ENCODE assay signal across 1 cellular context in the genomic region with DNA sequence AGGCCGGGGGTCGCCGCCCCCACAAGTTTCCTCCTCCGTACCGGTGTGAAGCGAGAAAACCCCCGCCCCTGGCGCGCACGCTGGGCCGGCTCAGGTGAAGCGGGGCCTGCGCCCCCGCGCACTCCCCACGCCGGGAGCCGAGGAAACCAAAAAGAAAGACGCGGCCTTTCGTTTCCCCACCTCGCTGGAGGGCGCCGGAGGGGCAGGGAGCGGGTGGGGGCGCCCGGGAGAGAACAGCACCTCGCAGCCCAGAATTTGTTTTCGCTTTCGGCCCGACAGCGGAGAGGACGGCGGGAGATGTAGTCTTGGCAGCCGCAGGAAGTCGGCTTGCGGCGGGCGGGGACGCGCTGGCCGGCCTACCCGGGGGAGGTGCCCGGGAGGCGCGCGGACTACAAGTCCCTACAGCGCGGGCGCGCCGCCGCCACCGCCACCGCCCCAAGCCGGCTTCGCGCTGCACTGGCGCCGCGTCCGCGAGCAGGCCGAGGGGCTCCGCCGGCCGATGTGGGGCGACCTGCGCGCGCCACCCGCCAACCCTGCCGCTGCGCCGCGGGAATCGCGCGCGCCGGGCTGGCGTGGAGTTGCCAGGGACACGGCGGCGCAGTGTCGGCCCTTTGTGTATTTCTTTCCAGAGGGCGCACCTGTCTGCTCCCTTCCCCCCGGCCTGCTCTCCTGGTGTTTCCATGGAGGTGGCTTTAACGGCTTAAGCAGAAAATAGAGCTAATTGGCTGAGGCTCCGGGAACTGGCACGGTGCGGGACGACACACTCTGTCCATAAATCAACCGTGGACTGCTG.
A peak's percentile ranks its signal among the peaks of the same experiment; 100 is the strongest.
TF ChIP-seq lines count a peak whose summit lies in the region.

A gene with protein sequence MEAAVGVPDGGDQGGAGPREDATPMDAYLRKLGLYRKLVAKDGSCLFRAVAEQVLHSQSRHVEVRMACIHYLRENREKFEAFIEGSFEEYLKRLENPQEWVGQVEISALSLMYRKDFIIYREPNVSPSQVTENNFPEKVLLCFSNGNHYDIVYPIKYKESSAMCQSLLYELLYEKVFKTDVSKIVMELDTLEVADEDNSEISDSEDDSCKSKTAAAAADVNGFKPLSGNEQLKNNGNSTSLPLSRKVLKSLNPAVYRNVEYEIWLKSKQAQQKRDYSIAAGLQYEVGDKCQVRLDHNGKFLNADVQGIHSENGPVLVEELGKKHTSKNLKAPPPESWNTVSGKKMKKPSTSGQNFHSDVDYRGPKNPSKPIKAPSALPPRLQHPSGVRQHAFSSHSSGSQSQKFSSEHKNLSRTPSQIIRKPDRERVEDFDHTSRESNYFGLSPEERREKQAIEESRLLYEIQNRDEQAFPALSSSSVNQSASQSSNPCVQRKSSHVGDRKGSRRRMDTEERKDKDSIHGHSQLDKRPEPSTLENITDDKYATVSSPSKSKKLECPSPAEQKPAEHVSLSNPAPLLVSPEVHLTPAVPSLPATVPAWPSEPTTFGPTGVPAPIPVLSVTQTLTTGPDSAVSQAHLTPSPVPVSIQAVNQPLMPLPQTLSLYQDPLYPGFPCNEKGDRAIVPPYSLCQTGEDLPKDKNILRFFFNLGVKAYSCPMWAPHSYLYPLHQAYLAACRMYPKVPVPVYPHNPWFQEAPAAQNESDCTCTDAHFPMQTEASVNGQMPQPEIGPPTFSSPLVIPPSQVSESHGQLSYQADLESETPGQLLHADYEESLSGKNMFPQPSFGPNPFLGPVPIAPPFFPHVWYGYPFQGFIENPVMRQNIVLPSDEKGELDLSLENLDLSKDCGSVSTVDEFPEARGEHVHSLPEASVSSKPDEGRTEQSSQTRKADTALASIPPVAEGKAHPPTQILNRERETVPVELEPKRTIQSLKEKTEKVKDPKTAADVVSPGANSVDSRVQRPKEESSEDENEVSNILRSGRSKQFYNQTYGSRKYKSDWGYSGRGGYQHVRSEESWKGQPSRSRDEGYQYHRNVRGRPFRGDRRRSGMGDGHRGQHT (minus strand): TSS at position 292 of the 793 bp plus-strand sequence. CDS start 616 bp downstream, outside the sequence.

TF ChIP-seq in K562, 482 proteins besides CTCF, POLR2A, EP300 and RAD21 (continued from another document and continues in another):
- TF ChIP-seq ZNF75A (CRISPR knock-in tag; IDR thresholded peaks at IDR 0.05): no peak
- peak; percentile 45; the same call in 1 of the 2 replicates for TF ChIP-seq ZNF175 (CRISPR knock-in tag; IDR thresholded peaks at IDR 0.05; ENCODE audit: low read depth)
- no peak for TF ChIP-seq NBN (IDR thresholded peaks at IDR 0.05; ENCODE audit: low read depth)
- TF ChIP-seq CAMTA2 (CRISPR knock-in tag; conservative IDR thresholded peaks at IDR 0.05): no peak
- TF ChIP-seq ZNF140 (CRISPR knock-in tag; IDR thresholded peaks at IDR 0.05): no peak
- no peak for TF ChIP-seq DDX20 (tag; IDR thresholded peaks at IDR 0.05; ENCODE audit: low read depth)
- TF ChIP-seq THRAP3 (IDR thresholded peaks at IDR 0.05; ENCODE audit: borderline replicate concordance): no peak
- TF ChIP-seq SNRNP70 (optimal IDR thresholded peaks at IDR 0.05; ENCODE audit: low read depth, low read length): no peak
- no peak for TF ChIP-seq HMG20A (CRISPR knock-in tag; conservative IDR thresholded peaks at IDR 0.05)
- TF ChIP-seq, protein P1, sequence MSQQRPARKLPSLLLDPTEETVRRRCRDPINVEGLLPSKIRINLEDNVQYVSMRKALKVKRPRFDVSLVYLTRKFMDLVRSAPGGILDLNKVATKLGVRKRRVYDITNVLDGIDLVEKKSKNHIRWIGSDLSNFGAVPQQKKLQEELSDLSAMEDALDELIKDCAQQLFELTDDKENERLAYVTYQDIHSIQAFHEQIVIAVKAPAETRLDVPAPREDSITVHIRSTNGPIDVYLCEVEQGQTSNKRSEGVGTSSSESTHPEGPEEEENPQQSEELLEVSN (IDR thresholded peaks at IDR 0.05; ENCODE audit: borderline replicate concordance in 1 of 2, extremely low read depth in 1 of 2, insufficient read depth in 1 of 2, insufficient read length in 1 of 2, low read depth in 1 of 2, low read length in 1 of 2, poor library complexity in 1 of 2, severe bottlenecking in 1 of 2): peak; percentile 62 to 63
- no peak for TF ChIP-seq ZEB2 (IDR thresholded peaks at IDR 0.05)
- TF ChIP-seq ZNF41 (CRISPR knock-in tag; conservative IDR thresholded peaks at IDR 0.05): no peak
- no peak for TF ChIP-seq SMAD2 (IDR thresholded peaks at IDR 0.05; ENCODE audit: low read depth, low read length)
- TF ChIP-seq, protein P2, sequence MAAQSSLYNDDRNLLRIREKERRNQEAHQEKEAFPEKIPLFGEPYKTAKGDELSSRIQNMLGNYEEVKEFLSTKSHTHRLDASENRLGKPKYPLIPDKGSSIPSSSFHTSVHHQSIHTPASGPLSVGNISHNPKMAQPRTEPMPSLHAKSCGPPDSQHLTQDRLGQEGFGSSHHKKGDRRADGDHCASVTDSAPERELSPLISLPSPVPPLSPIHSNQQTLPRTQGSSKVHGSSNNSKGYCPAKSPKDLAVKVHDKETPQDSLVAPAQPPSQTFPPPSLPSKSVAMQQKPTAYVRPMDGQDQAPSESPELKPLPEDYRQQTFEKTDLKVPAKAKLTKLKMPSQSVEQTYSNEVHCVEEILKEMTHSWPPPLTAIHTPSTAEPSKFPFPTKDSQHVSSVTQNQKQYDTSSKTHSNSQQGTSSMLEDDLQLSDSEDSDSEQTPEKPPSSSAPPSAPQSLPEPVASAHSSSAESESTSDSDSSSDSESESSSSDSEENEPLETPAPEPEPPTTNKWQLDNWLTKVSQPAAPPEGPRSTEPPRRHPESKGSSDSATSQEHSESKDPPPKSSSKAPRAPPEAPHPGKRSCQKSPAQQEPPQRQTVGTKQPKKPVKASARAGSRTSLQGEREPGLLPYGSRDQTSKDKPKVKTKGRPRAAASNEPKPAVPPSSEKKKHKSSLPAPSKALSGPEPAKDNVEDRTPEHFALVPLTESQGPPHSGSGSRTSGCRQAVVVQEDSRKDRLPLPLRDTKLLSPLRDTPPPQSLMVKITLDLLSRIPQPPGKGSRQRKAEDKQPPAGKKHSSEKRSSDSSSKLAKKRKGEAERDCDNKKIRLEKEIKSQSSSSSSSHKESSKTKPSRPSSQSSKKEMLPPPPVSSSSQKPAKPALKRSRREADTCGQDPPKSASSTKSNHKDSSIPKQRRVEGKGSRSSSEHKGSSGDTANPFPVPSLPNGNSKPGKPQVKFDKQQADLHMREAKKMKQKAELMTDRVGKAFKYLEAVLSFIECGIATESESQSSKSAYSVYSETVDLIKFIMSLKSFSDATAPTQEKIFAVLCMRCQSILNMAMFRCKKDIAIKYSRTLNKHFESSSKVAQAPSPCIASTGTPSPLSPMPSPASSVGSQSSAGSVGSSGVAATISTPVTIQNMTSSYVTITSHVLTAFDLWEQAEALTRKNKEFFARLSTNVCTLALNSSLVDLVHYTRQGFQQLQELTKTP (IDR thresholded peaks at IDR 0.05; ENCODE audit: low read depth in 1 of 2, partially characterized antibody in 2 of 2): peak in 1 of 2 experiments; percentile 93
- no peak for TF ChIP-seq MTA2 (IDR thresholded peaks at IDR 0.05; ENCODE audit: low read depth)
- TF ChIP-seq ZNF274 (IDR thresholded peaks at IDR 0.05; ENCODE audit: borderline replicate concordance, low read depth, low read length): no peak
- no peak for TF ChIP-seq DMBX1 (CRISPR knock-in tag; IDR thresholded peaks at IDR 0.05; ENCODE audit: borderline replicate concordance)
- TF ChIP-seq, protein P3, sequence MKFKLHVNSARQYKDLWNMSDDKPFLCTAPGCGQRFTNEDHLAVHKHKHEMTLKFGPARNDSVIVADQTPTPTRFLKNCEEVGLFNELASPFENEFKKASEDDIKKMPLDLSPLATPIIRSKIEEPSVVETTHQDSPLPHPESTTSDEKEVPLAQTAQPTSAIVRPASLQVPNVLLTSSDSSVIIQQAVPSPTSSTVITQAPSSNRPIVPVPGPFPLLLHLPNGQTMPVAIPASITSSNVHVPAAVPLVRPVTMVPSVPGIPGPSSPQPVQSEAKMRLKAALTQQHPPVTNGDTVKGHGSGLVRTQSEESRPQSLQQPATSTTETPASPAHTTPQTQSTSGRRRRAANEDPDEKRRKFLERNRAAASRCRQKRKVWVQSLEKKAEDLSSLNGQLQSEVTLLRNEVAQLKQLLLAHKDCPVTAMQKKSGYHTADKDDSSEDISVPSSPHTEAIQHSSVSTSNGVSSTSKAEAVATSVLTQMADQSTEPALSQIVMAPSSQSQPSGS (CRISPR knock-in tag; IDR thresholded peaks at IDR 0.05): no peak
- TF ChIP-seq, protein P4, sequence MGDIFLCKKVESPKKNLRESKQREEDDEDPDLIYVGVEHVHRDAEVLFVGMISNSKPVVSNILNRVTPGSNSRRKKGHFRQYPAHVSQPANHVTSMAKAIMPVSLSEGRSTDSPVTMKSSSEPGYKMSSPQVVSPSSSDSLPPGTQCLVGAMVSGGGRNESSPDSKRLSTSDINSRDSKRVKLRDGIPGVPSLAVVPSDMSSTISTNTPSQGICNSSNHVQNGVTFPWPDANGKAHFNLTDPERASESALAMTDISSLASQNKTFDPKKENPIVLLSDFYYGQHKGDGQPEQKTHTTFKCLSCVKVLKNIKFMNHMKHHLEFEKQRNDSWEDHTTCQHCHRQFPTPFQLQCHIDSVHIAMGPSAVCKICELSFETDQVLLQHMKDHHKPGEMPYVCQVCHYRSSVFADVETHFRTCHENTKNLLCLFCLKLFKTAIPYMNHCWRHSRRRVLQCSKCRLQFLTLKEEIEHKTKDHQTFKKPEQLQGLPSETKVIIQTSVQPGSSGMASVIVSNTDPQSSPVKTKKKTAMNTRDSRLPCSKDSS (IDR thresholded peaks at IDR 0.05; ENCODE audit: low read depth, partially characterized antibody): no peak
- no peak for TF ChIP-seq IFI16 (CRISPR knock-in tag; IDR thresholded peaks at IDR 0.05)
- no peak for TF ChIP-seq PHB (CRISPR knock-in tag; IDR thresholded peaks at IDR 0.05)
- TF ChIP-seq, protein P5, sequence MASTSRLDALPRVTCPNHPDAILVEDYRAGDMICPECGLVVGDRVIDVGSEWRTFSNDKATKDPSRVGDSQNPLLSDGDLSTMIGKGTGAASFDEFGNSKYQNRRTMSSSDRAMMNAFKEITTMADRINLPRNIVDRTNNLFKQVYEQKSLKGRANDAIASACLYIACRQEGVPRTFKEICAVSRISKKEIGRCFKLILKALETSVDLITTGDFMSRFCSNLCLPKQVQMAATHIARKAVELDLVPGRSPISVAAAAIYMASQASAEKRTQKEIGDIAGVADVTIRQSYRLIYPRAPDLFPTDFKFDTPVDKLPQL (IDR thresholded peaks at IDR 0.05; ENCODE audit: extremely low read depth, insufficient read length): no peak
- no peak for TF ChIP-seq BRD9 (IDR thresholded peaks at IDR 0.05; ENCODE audit: low read depth, partially characterized antibody)
- TF ChIP-seq, protein P6, sequence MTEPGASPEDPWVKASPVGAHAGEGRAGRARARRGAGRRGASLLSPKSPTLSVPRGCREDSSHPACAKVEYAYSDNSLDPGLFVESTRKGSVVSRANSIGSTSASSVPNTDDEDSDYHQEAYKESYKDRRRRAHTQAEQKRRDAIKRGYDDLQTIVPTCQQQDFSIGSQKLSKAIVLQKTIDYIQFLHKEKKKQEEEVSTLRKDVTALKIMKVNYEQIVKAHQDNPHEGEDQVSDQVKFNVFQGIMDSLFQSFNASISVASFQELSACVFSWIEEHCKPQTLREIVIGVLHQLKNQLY (CRISPR knock-in tag; conservative IDR thresholded peaks at IDR 0.05): no peak
- TF ChIP-seq GTF2E2 (tag; IDR thresholded peaks at IDR 0.05): no peak
- TF ChIP-seq MED1 (CRISPR knock-in tag; IDR thresholded peaks at IDR 0.05; ENCODE audit: borderline replicate concordance): no peak
- TF ChIP-seq, protein P7, sequence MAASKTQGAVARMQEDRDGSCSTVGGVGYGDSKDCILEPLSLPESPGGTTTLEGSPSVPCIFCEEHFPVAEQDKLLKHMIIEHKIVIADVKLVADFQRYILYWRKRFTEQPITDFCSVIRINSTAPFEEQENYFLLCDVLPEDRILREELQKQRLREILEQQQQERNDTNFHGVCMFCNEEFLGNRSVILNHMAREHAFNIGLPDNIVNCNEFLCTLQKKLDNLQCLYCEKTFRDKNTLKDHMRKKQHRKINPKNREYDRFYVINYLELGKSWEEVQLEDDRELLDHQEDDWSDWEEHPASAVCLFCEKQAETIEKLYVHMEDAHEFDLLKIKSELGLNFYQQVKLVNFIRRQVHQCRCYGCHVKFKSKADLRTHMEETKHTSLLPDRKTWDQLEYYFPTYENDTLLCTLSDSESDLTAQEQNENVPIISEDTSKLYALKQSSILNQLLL (CRISPR knock-in tag; IDR thresholded peaks at IDR 0.05; ENCODE audit: borderline replicate concordance): no peak
- TF ChIP-seq TCF7L2 (IDR thresholded peaks at IDR 0.05; ENCODE audit: low read depth, low read length): no peak
- TF ChIP-seq RBM17 (IDR thresholded peaks at IDR 0.05; ENCODE audit: borderline replicate concordance, low read depth, low read length): no peak
- TF ChIP-seq MCM7 (IDR thresholded peaks at IDR 0.05): no peak
- TF ChIP-seq ILK (tag; IDR thresholded peaks at IDR 0.05; ENCODE audit: borderline replicate concordance, low read depth): no peak
- TF ChIP-seq, protein P8, sequence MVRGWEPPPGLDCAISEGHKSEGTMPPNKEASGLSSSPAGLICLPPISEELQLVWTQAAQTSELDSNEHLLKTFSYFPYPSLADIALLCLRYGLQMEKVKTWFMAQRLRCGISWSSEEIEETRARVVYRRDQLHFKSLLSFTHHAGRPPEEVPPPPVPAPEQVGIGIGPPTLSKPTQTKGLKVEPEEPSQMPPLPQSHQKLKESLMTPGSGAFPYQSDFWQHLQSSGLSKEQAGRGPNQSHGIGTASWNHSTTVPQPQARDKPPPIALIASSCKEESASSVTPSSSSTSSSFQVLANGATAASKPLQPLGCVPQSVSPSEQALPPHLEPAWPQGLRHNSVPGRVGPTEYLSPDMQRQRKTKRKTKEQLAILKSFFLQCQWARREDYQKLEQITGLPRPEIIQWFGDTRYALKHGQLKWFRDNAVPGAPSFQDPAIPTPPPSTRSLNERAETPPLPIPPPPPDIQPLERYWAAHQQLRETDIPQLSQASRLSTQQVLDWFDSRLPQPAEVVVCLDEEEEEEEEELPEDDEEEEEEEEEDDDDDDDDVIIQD (CRISPR knock-in tag; IDR thresholded peaks at IDR 0.05): no peak
- TF ChIP-seq, protein P9, sequence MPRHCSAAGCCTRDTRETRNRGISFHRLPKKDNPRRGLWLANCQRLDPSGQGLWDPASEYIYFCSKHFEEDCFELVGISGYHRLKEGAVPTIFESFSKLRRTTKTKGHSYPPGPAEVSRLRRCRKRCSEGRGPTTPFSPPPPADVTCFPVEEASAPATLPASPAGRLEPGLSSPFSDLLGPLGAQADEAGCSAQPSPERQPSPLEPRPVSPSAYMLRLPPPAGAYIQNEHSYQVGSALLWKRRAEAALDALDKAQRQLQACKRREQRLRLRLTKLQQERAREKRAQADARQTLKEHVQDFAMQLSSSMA (CRISPR knock-in tag; IDR thresholded peaks at IDR 0.05): no peak
- TF ChIP-seq KAT7 (CRISPR knock-in tag; IDR thresholded peaks at IDR 0.05; ENCODE audit: borderline replicate concordance): no peak
- TF ChIP-seq, protein P10, sequence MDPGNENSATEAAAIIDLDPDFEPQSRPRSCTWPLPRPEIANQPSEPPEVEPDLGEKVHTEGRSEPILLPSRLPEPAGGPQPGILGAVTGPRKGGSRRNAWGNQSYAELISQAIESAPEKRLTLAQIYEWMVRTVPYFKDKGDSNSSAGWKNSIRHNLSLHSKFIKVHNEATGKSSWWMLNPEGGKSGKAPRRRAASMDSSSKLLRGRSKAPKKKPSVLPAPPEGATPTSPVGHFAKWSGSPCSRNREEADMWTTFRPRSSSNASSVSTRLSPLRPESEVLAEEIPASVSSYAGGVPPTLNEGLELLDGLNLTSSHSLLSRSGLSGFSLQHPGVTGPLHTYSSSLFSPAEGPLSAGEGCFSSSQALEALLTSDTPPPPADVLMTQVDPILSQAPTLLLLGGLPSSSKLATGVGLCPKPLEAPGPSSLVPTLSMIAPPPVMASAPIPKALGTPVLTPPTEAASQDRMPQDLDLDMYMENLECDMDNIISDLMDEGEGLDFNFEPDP (CRISPR knock-in tag; IDR thresholded peaks at IDR 0.05): no peak
- no peak for TF ChIP-seq HNRNPUL1 (IDR thresholded peaks at IDR 0.05; ENCODE audit: low read length)
